In genomic region chr1:36703526-36704208, GRCh38 we compare ENCODE assay signal across 1 cellular context.
TF ChIP-seq lines count a peak whose summit lies in the region.

No MANE protein-coding gene starts in this region.

TF ChIP-seq in K562, 482 proteins besides CTCF, POLR2A, EP300 and RAD21 (continued from another document):
- TF ChIP-seq TFAP4 (CRISPR knock-in tag; IDR thresholded peaks at IDR 0.05; ENCODE audit: borderline replicate concordance) = peak; percentile 58; the same call in 1 of the 2 replicates
- no peak for TF ChIP-seq IRF2 (CRISPR knock-in tag; IDR thresholded peaks at IDR 0.05)
- TF ChIP-seq HMGXB4 (CRISPR knock-in tag; IDR thresholded peaks at IDR 0.05) = 0 out of 2 replicates have a peak, but pooled peaks have one; percentile 61
- TF ChIP-seq VEZF1 (CRISPR knock-in tag; IDR thresholded peaks at IDR 0.05) = peak; percentile 80
- 0 out of 2 replicates have a peak, but pooled peaks have one; percentile 32 for TF ChIP-seq STAT6 (CRISPR knock-in tag; IDR thresholded peaks at IDR 0.05)
